Comparison of ENCODE assay signal across 21 cellular contexts in the genomic region with DNA sequence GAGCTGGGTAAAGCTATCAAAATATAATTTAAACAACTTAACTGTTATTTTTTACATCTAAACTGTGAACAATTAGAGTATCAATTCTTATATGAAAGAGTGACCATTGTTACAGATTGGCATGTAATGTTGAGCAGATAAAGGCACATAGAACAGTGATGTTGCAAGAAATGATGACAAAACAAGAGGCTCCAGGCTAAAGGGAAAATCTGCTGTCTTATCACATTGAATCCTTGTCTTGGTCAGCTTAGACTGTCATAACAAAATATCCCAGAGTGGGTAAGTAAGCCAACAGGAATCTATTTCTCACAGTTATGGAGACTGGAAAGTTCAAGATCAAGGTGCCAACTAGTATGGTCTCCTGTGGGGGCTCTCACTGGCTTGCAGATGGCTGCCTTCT.
"Had no signal": no experiment of that assay in that cellular context is flagged by ENCODE, and none has a peak within 500 bp of the region (broad histone marks: within the 10 kb centered on the region; RNA-seq: fewer than 3 reads in every experiment).

No MANE protein-coding gene starts in this region.

- H3K36me3 ChIP-seq: esophagus muscularis mucosa, prostate gland, right lobe of liver, suprapubic skin, thyroid gland, upper lobe of left lung, uterus had no signal

- H3K27ac ChIP-seq: epithelial cell of prostate, esophagus muscularis mucosa, parathyroid adenoma, prostate gland, right lobe of liver, suprapubic skin, thyroid gland, upper lobe of left lung, uterus had no signal

- ATAC-seq: left colon; left ventricle myocardium superior; right lobe of liver; stimulated activated naive CD8-positive, alpha-beta T cell treated with anti-CD3 and anti-CD28 coated beads, Interleukin-15, Interleukin-2, amounts not matched to agents 100 U/mL and 50 U/mL, for 24 hours had no signal

- H2AFZ ChIP-seq: parathyroid adenoma had no signal

- H3K9me3 ChIP-seq: esophagus muscularis mucosa, prostate gland, right lobe of liver, suprapubic skin, thyroid gland, upper lobe of left lung, uterus had no signal

- H3K4me1 ChIP-seq: esophagus muscularis mucosa, parathyroid adenoma, prostate gland, right lobe of liver, suprapubic skin, thyroid gland, upper lobe of left lung, uterus had no signal

- H3K9ac ChIP-seq: parathyroid adenoma had no signal

- FAIRE-seq: endometrium had no signal

- H3K79me2 ChIP-seq: parathyroid adenoma had no signal

- H3K4me3 ChIP-seq: esophagus muscularis mucosa, lung, prostate gland, right lobe of liver, suprapubic skin, thyroid gland, upper lobe of left lung, uterus had no signal

- H3K27me3 ChIP-seq: esophagus muscularis mucosa, right lobe of liver, suprapubic skin, thyroid gland, upper lobe of left lung, uterus had no signal

- DNase-seq: effector memory CD4-positive, alpha-beta T cell; immature natural killer cell; left colon; left ventricle myocardium superior; mesendoderm; naive B cell; retina; right lobe of liver; stimulated activated CD4-positive, alpha-beta T cell treated with anti-CD3 and anti-CD28 coated beads, Interleukin-4, amount 100 ng/mL, for 1 hour; stimulated activated CD8-positive, alpha-beta memory T cell treated with anti-CD3 and anti-CD28 coated beads, Interleukin-4, amount 100 ng/mL, for 48 hours; stimulated activated naive CD8-positive, alpha-beta T cell treated with anti-CD3 and anti-CD28 coated beads, Interleukin-15, Interleukin-2, amounts not matched to agents 100 U/mL and 50 U/mL, for 24 hours; thyroid gland; upper lobe of left lung; uterus had no signal
